In the genomic region with DNA sequence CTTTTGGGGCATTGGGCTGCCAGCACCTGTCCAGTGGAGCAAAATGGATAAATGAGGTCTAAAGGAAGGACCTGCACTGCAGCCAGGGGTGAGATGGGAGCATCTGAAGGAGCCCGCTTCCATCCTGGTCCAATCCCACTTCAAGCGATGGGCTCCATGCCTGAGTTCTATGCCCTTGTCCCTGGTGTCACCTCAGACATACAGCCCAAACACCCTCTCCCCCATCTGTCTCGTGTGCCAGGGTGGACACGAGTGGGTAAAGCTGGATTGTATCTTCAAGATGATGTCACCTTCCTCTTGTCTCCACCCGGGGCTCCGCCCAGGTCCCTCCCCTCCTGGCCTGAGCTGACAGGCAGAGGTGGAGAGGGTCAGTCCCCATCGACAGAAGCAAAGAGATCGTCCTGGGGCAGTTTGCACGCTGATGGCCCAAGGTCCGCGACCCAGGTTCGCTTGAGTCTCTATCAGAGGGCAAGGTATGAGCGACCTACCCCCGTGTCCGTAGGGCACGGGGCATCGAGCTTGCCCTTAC, we compare ENCODE assay signal across 8 cellular contexts.
A peak's percentile ranks its signal among the peaks of the same experiment; 100 is the strongest.
DNase-seq lines count a peak whose midpoint lies in the region; ATAC-seq, FAIRE-seq and TF ChIP-seq lines count a peak whose summit lies in the region.

No MANE protein-coding gene starts in this region.

- peaks cover 8% of the 10 kb centered on the region for H3K9me3 Mint-ChIP-seq in nephron progenitor cell

- H3F3A ChIP-seq in Loucy (ENCODE audit: low read depth), result no peaks in the 10 kb centered on the region

- H3K4me1 ChIP-seq in ES-I3 (ENCODE audit: insufficient read depth, low read length), result peaks cover 10% of the 10 kb centered on the region
- peaks cover 7% of the 10 kb centered on the region for H3K4me1 ChIP-seq in Loucy (ENCODE audit: insufficient read depth, low read length, poor library complexity, severe bottlenecking)

- no peaks in the 10 kb centered on the region for H3K9me2 ChIP-seq in Loucy (replicated peaks; ENCODE audit: low read depth, low read length)

- peak overlapping the region; percentile 85 for H3K27ac Mint-ChIP-seq in nephron progenitor cell

- peaks cover 9% of the 10 kb centered on the region for H3K36me3 Mint-ChIP-seq in nephron progenitor cell (ENCODE audit: low read depth)

- peaks cover 4% of the 10 kb centered on the region for H3K27me3 Mint-ChIP-seq in nephron progenitor cell (ENCODE audit: low read depth, poor library complexity)

- H3K4me3 Mint-ChIP-seq in nephron progenitor cell, result peak overlapping the region; percentile 88

- peak overlapping the region; percentile 77 for H2AFZ ChIP-seq in Loucy (ENCODE audit: low read length)

- H3K27me3 ChIP-seq in Loucy (ENCODE audit: insufficient read depth, low read length, poor library complexity, severe bottlenecking), result no peaks in the 10 kb centered on the region

- H3K4me1 Mint-ChIP-seq in nephron progenitor cell, result peaks cover 32% of the 10 kb centered on the region

- H3K4me2 ChIP-seq in Loucy (ENCODE audit: low read depth, low read length, poor library complexity, severe bottlenecking), result peak overlapping the region; percentile 99

- FAIRE-seq in D721Med (lab: Jason Lieb, UNC), result no peak

- peaks cover 6% of the 10 kb centered on the region; the same call in 1 of the 2 replicates for H3K36me3 ChIP-seq in ES-I3 (ENCODE audit: insufficient read depth, low read length)
- H3K36me3 ChIP-seq in Loucy (ENCODE audit: insufficient read depth, low read length), result peaks cover 9% of the 10 kb centered on the region; the same call in 1 of the 2 replicates

- no peaks in the 10 kb centered on the region for H3K9me3 ChIP-seq in ES-I3 (ENCODE audit: control insufficient read depth, insufficient read depth, low read length)
- no peaks in the 10 kb centered on the region for H3K9me3 ChIP-seq in Loucy (ENCODE audit: insufficient read depth, low read depth, low read length)

- peaks cover 4% of the 10 kb centered on the region; the same call in 1 of the 2 replicates for H3K79me2 ChIP-seq in Loucy (ENCODE audit: insufficient read depth, low read length)

- peak overlapping the region; percentile 95 for H3K4me3 ChIP-seq in Loucy (ENCODE audit: low read length, poor library complexity, severe bottlenecking)

- DNase-seq in activated T-cell treated with anti-CD3 and anti-CD28 coated beads, Interleukin-2, amount 50 U/mL, for 48 hours, result peak; percentile 63 to 71
- DNase-seq in fibroblast of peridontal ligament (ENCODE audit: extremely low read depth), result peak; percentile 33
- DNase-seq in nephron progenitor cell, result peak; percentile 38
- no peak for DNase-seq in NCI-H2029 (lab: John Stamatoyannopoulos, UW)
- DNase-seq in D721Med (ENCODE audit: insufficient read length, low spot score), result no peak

- H3K9ac ChIP-seq in ES-I3 (ENCODE audit: low read depth, low read length), result peak overlapping the region; percentile 74
- peak overlapping the region; percentile 81 for H3K9ac ChIP-seq in Loucy (ENCODE audit: low read depth, low read length, poor library complexity, severe bottlenecking)

- no peak for TF ChIP-seq CTCF in Loucy (conservative IDR thresholded peaks at IDR 0.05; ENCODE audit: low read length)
- TF ChIP-seq CTCF in nephron progenitor cell (IDR thresholded peaks at IDR 0.05), result no peak
- TF ChIP-seq CTCF in D721Med (IDR thresholded peaks at IDR 0.05; ENCODE audit: insufficient read depth, missing control alignments), result no peak

- ATAC-seq in GM21529 (IDR thresholded peaks at IDR 0.05; ENCODE audit: unreplicated experiment), result peak; percentile 21

- H4K20me1 ChIP-seq in Loucy (ENCODE audit: insufficient read depth, low read length, poor library complexity, severe bottlenecking), result peaks cover 25% of the 10 kb centered on the region

Comparison
In these comparisons a context has a peak if more than half of its experiments do, and no peak if none do; other contexts are left out.
1. DNase-seq: peak in activated T-cell treated with anti-CD3 and anti-CD28 coated beads, Interleukin-2, amount 50 U/mL, for 48 hours (2 of 2), fibroblast of peridontal ligament (single experiment) and nephron progenitor cell (single experiment); none in NCI-H2029 (single experiment) and D721Med (single experiment).